Comparison of ENCODE assay signal across 1 cellular context in the genomic region with DNA sequence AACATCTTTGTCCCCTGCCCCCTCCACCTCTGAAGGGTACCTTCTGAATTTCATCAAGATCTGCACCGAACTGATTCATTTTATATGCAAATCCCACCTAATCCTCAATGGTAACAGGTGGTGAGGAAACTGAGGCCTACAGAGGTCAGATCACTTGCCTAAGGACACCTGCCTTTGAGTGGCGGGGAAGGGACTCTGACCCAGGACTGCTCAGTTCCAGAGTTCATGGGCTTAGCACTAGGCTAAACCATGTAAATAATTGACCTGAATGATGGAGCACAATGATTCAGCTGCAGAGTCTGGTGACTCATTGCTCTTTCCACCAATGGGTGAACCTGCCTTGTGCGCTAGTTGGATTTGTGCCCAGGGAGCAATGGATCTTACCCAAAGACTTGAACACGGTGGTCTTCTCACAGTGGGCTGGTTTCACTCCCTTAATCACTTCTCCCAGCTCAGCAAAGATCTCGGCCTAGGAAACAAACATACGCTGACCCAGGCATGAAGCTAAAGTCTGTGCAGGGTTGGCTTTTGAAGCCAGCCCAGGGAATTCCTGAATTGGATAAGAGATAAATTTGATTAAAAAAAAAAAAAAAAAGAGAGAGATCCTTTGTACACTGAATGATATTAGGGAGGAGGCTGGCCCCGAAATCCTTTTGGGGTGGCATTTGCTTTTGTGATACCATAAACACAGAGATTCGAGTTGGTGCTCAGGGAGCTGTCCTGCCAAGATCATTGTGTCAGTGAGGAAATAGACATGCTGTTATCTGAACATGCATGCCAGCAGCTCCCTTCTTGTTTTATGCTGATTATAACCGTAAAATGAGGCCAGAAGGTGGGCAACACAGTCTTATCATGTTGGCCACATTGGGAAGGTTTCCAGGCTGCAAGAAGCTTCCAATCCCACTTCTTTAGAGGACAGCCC.
TF ChIP-seq lines count a peak whose summit lies in the region.

No MANE protein-coding gene starts in this region.

TF ChIP-seq in K562, 482 proteins besides CTCF, POLR2A, EP300 and RAD21 (continues in another document):
- TF ChIP-seq ZNF707 (CRISPR knock-in tag; conservative IDR thresholded peaks at IDR 0.05) (no peak), TSC22D4 (tag; IDR thresholded peaks at IDR 0.05) (no peak), CREM (IDR thresholded peaks at IDR 0.05; ENCODE audit: low read depth) (peak; percentile 75), KLF10 (CRISPR knock-in tag; IDR thresholded peaks at IDR 0.05) (no peak), EHMT2 (IDR thresholded peaks at IDR 0.05) (peak; percentile 36; the same call in 1 of the 2 replicates), ZNF274 (IDR thresholded peaks at IDR 0.05; ENCODE audit: borderline replicate concordance, low read depth, low read length) (peak; percentile 80), ASH1L (IDR thresholded peaks at IDR 0.05; ENCODE audit: borderline replicate concordance, low read depth, partially characterized antibody) (no peak), PHF20 (IDR thresholded peaks at IDR 0.05; ENCODE audit: partially characterized antibody) (no peak), HMGN3 (IDR thresholded peaks at IDR 0.05; ENCODE audit: borderline replicate concordance, extremely low read depth, insufficient read length, low read depth, low read length) (peak; percentile 49), CHD1 (IDR thresholded peaks at IDR 0.05; ENCODE audit: low read length) (no peak), HDAC3 (IDR thresholded peaks at IDR 0.05; ENCODE audit: borderline replicate concordance, partially characterized antibody) (peak; percentile 88), SRSF1 (IDR thresholded peaks at IDR 0.05; ENCODE audit: low read depth, low read length) (no peak), NRF1 (conservative IDR thresholded peaks at IDR 0.05 in 1 of 2, IDR thresholded peaks at IDR 0.05 in 1 of 2) (peak; percentile 10 to 52; a peak in 3 of 4 replicates), NFIC (IDR thresholded peaks at IDR 0.05) (peak; percentile 97), GATA2 (CRISPR knock-in tag; IDR thresholded peaks at IDR 0.05) (peak; percentile 91), E2F3 (CRISPR knock-in tag; IDR thresholded peaks at IDR 0.05) (no peak), U2AF1 (optimal IDR thresholded peaks at IDR 0.05; ENCODE audit: low read depth, low read length) (no peak), ARNT (IDR thresholded peaks at IDR 0.05) (peak; percentile 35 to 66; a peak in 2 of 4 replicates), NR3C1 (CRISPR knock-in tag; IDR thresholded peaks at IDR 0.05) (no peak), ZNF384 (IDR thresholded peaks at IDR 0.05; ENCODE audit: low read depth, low read length) (0 out of 2 replicates have a peak, but pooled peaks have one; percentile 8), ZNF174 (CRISPR knock-in tag; IDR thresholded peaks at IDR 0.05) (no peak), ZFP1 (CRISPR knock-in tag; IDR thresholded peaks at IDR 0.05) (no peak), KDM1A (IDR thresholded peaks at IDR 0.05) (peak; percentile 73 to 74), HLTF (IDR thresholded peaks at IDR 0.05) (0 out of 2 replicates have a peak, but pooled peaks have one; percentile 34), L3MBTL2 (IDR thresholded peaks at IDR 0.05) (no peak; the same call in 1 of the 2 replicates), MAFG (tag; conservative IDR thresholded peaks at IDR 0.05) (peak; percentile 73), ZFP36 (IDR thresholded peaks at IDR 0.05; ENCODE audit: low read depth, low read length, partially characterized antibody) (no peak), ELF1 (tag; IDR thresholded peaks at IDR 0.05) (0 out of 2 replicates have a peak, but pooled peaks have one; percentile 30), ZNF830 (CRISPR knock-in tag; IDR thresholded peaks at IDR 0.05) (no peak), SMARCC2 (IDR thresholded peaks at IDR 0.05; ENCODE audit: low read depth) (peak; percentile 83), C11orf30 (IDR thresholded peaks at IDR 0.05; ENCODE audit: low read depth) (peak; percentile 91), PML (IDR thresholded peaks at IDR 0.05; ENCODE audit: low read length) (peak; percentile 97), TAF7 (tag; IDR thresholded peaks at IDR 0.05) (no peak), CBX8 (IDR thresholded peaks at IDR 0.05; ENCODE audit: borderline replicate concordance, extremely low read depth, low read depth, low read length, poor library complexity, severe bottlenecking) (no peak), PHTF2 (CRISPR knock-in tag; IDR thresholded peaks at IDR 0.05) (no peak), FIP1L1 (IDR thresholded peaks at IDR 0.05; ENCODE audit: low read depth, low read length, poor library complexity, severe bottlenecking) (no peak), ATF1 (CRISPR knock-in tag; IDR thresholded peaks at IDR 0.05) (no peak), ATF1 (tag; IDR thresholded peaks at IDR 0.05) (peak; percentile 45; the same call in 1 of the 2 replicates)
- TF ChIP-seq, protein P1, sequence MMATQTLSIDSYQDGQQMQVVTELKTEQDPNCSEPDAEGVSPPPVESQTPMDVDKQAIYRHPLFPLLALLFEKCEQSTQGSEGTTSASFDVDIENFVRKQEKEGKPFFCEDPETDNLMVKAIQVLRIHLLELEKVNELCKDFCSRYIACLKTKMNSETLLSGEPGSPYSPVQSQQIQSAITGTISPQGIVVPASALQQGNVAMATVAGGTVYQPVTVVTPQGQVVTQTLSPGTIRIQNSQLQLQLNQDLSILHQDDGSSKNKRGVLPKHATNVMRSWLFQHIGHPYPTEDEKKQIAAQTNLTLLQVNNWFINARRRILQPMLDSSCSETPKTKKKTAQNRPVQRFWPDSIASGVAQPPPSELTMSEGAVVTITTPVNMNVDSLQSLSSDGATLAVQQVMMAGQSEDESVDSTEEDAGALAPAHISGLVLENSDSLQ (IDR thresholded peaks at IDR 0.05): peak; percentile 50; the same call in 1 of the 2 replicates
- TF ChIP-seq, protein P2, sequence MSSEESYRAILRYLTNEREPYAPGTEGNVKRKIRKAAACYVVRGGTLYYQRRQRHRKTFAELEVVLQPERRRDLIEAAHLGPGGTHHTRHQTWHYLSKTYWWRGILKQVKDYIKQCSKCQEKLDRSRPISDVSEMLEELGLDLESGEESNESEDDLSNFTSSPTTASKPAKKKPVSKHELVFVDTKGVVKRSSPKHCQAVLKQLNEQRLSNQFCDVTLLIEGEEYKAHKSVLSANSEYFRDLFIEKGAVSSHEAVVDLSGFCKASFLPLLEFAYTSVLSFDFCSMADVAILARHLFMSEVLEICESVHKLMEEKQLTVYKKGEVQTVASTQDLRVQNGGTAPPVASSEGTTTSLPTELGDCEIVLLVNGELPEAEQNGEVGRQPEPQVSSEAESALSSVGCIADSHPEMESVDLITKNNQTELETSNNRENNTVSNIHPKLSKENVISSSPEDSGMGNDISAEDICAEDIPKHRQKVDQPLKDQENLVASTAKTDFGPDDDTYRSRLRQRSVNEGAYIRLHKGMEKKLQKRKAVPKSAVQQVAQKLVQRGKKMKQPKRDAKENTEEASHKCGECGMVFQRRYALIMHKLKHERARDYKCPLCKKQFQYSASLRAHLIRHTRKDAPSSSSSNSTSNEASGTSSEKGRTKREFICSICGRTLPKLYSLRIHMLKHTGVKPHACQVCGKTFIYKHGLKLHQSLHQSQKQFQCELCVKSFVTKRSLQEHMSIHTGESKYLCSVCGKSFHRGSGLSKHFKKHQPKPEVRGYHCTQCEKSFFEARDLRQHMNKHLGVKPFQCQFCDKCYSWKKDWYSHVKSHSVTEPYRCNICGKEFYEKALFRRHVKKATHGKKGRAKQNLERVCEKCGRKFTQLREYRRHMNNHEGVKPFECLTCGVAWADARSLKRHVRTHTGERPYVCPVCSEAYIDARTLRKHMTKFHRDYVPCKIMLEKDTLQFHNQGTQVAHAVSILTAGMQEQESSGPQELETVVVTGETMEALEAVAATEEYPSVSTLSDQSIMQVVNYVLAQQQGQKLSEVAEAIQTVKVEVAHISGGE (CRISPR knock-in tag; IDR thresholded peaks at IDR 0.05): peak in 1 of 3 experiments; percentile 80; a peak in 2 of 6 replicates
- TF ChIP-seq, protein P3, sequence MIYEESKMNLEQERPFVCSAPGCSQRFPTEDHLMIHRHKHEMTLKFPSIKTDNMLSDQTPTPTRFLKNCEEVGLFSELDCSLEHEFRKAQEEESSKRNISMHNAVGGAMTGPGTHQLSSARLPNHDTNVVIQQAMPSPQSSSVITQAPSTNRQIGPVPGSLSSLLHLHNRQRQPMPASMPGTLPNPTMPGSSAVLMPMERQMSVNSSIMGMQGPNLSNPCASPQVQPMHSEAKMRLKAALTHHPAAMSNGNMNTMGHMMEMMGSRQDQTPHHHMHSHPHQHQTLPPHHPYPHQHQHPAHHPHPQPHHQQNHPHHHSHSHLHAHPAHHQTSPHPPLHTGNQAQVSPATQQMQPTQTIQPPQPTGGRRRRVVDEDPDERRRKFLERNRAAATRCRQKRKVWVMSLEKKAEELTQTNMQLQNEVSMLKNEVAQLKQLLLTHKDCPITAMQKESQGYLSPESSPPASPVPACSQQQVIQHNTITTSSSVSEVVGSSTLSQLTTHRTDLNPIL (CRISPR knock-in tag; IDR thresholded peaks at IDR 0.05): no peak
- TF ChIP-seq, protein P4, sequence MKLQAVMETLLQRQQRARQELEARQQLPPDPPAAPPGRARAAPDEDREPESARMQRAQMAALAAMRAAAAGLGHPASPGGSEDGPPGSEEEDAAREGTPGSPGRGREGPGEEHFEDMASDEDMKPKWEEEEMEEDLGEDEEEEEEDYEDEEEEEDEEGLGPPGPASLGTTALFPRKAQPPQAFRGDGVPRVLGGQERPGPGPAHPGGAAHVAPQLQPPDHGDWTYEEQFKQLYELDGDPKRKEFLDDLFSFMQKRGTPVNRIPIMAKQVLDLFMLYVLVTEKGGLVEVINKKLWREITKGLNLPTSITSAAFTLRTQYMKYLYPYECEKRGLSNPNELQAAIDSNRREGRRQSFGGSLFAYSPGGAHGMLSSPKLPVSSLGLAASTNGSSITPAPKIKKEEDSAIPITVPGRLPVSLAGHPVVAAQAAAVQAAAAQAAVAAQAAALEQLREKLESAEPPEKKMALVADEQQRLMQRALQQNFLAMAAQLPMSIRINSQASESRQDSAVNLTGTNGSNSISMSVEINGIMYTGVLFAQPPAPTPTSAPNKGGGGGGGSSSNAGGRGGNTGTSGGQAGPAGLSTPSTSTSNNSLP (IDR thresholded peaks at IDR 0.05; ENCODE audit: borderline replicate concordance, low read depth, low read length): peak; percentile 9; the same call in 1 of the 2 replicates
- TF ChIP-seq, protein P5, sequence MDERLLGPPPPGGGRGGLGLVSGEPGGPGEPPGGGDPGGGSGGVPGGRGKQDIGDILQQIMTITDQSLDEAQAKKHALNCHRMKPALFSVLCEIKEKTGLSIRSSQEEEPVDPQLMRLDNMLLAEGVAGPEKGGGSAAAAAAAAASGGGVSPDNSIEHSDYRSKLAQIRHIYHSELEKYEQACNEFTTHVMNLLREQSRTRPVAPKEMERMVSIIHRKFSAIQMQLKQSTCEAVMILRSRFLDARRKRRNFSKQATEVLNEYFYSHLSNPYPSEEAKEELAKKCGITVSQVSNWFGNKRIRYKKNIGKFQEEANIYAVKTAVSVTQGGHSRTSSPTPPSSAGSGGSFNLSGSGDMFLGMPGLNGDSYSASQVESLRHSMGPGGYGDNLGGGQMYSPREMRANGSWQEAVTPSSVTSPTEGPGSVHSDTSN (CRISPR knock-in tag; IDR thresholded peaks at IDR 0.05; ENCODE audit: low read depth): no peak
- TF ChIP-seq, protein P5 (tag; conservative IDR thresholded peaks at IDR 0.05; ENCODE audit: low read depth): peak; percentile 45
- TF ChIP-seq, protein P6, sequence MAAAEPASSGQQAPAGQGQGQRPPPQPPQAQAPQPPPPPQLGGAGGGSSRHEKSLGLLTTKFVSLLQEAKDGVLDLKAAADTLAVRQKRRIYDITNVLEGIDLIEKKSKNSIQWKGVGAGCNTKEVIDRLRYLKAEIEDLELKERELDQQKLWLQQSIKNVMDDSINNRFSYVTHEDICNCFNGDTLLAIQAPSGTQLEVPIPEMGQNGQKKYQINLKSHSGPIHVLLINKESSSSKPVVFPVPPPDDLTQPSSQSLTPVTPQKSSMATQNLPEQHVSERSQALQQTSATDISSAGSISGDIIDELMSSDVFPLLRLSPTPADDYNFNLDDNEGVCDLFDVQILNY (CRISPR knock-in tag; IDR thresholded peaks at IDR 0.05): no peak
- TF ChIP-seq, protein P7, sequence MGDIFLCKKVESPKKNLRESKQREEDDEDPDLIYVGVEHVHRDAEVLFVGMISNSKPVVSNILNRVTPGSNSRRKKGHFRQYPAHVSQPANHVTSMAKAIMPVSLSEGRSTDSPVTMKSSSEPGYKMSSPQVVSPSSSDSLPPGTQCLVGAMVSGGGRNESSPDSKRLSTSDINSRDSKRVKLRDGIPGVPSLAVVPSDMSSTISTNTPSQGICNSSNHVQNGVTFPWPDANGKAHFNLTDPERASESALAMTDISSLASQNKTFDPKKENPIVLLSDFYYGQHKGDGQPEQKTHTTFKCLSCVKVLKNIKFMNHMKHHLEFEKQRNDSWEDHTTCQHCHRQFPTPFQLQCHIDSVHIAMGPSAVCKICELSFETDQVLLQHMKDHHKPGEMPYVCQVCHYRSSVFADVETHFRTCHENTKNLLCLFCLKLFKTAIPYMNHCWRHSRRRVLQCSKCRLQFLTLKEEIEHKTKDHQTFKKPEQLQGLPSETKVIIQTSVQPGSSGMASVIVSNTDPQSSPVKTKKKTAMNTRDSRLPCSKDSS (IDR thresholded peaks at IDR 0.05; ENCODE audit: low read depth, partially characterized antibody): no peak
- TF ChIP-seq, protein P8, sequence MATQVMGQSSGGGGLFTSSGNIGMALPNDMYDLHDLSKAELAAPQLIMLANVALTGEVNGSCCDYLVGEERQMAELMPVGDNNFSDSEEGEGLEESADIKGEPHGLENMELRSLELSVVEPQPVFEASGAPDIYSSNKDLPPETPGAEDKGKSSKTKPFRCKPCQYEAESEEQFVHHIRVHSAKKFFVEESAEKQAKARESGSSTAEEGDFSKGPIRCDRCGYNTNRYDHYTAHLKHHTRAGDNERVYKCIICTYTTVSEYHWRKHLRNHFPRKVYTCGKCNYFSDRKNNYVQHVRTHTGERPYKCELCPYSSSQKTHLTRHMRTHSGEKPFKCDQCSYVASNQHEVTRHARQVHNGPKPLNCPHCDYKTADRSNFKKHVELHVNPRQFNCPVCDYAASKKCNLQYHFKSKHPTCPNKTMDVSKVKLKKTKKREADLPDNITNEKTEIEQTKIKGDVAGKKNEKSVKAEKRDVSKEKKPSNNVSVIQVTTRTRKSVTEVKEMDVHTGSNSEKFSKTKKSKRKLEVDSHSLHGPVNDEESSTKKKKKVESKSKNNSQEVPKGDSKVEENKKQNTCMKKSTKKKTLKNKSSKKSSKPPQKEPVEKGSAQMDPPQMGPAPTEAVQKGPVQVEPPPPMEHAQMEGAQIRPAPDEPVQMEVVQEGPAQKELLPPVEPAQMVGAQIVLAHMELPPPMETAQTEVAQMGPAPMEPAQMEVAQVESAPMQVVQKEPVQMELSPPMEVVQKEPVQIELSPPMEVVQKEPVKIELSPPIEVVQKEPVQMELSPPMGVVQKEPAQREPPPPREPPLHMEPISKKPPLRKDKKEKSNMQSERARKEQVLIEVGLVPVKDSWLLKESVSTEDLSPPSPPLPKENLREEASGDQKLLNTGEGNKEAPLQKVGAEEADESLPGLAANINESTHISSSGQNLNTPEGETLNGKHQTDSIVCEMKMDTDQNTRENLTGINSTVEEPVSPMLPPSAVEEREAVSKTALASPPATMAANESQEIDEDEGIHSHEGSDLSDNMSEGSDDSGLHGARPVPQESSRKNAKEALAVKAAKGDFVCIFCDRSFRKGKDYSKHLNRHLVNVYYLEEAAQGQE (CRISPR knock-in tag; IDR thresholded peaks at IDR 0.05; ENCODE audit: low read depth): no peak
